ENCODE assay signal across 10 cellular contexts in the genomic region with DNA sequence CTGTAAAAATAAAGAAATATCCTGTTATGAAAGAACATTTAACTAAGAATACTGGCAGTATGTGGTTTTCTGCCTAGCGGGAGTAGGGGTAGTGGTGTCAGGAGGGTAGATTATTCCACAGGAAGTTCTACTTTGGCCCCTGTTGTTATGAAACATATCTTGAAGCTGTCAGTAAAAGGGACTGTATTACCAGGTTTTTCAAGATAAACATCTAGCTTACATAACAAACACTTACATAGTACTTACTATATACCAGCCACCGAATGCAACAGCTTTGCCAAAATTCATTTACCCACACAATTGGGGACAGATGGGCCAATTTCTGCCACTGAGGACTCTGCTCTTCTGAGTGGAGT. TPM values are rescaled to one million over a fixed set of nuclear protein-coding genes. Genes with fewer than 3 reads are reported as not detected.
A peak's percentile ranks its signal among the peaks of the same experiment; 100 is the strongest.
DNase-seq lines count a peak whose midpoint lies in the region; ATAC-seq and TF ChIP-seq lines count a peak whose summit lies in the region.
"Had no signal": no experiment of that assay in that cellular context is flagged by ENCODE, and none has a peak within 500 bp of the region (broad histone marks: within the 10 kb centered on the region; RNA-seq: fewer than 3 reads in every experiment).

No MANE protein-coding gene starts in this region.

- no peaks in the 10 kb centered on the region for H3K27me3 ChIP-seq in gastrocnemius medialis
- H3K27me3 ChIP-seq: colonic mucosa, heart left ventricle had no signal

- H3K4me1 Mint-ChIP-seq in activated naive CD8-positive, alpha-beta T cell (ENCODE audit: low read depth): peaks cover 80% of the 10 kb centered on the region
- H3K4me1 Mint-ChIP-seq in nephron: peaks cover 42% of the 10 kb centered on the region

- peaks cover 0 to 5% of the 10 kb centered on the region in 2 donors for H3K36me3 ChIP-seq in gastrocnemius medialis
- H3K36me3 ChIP-seq: colonic mucosa had no signal

- H3K27ac Mint-ChIP-seq in activated naive CD8-positive, alpha-beta T cell: peak overlapping the region; percentile 95
- peak overlapping the region in 2 of 3 experiments; percentile 20 to 30 for H3K27ac Mint-ChIP-seq in nephron

- TF ChIP-seq POLR2A in NB4 (IDR thresholded peaks at IDR 0.05; ENCODE audit: extremely low read depth, insufficient read length) (no peak), gastrocnemius medialis (IDR thresholded peaks at IDR 0.05) (no peak)

- H3K4me3 ChIP-seq in NB4 (ENCODE audit: low read depth, low read length): peak overlapping the region; percentile 79
- H3K4me3 ChIP-seq in gastrocnemius medialis: no peak overlapping the region
- H3K4me3 ChIP-seq: colonic mucosa, heart left ventricle had no signal

- no peaks in the 10 kb centered on the region for H3K9me3 ChIP-seq in gastrocnemius medialis
- H3K9me3 ChIP-seq: colonic mucosa had no signal

- no peak for ATAC-seq in gastrocnemius medialis
- no peak for ATAC-seq in GM19328 (IDR thresholded peaks at IDR 0.05; ENCODE audit: unreplicated experiment)
- ATAC-seq in HG02571 (IDR thresholded peaks at IDR 0.05; ENCODE audit: unreplicated experiment): no peak
- ATAC-seq: heart left ventricle had no signal

- H3K27ac ChIP-seq in gastrocnemius medialis: no peak overlapping the region
- H3K27ac ChIP-seq: colonic mucosa had no signal

- peaks cover 10 to 13% of the 10 kb centered on the region in 2 donors for H3K4me1 ChIP-seq in gastrocnemius medialis
- H3K4me1 ChIP-seq: colonic mucosa had no signal

- no peaks in the 10 kb centered on the region for H3K9me3 Mint-ChIP-seq in activated naive CD8-positive, alpha-beta T cell (ENCODE audit: low read depth)
- peaks cover under 1% of the 10 kb centered on the region for H3K9me3 Mint-ChIP-seq in nephron

- intact Hi-C loops in gastrocnemius medialis (cut with DNase I; ENCODE audit: low total_unique reads): no loop called here

- H3K36me3 Mint-ChIP-seq in activated naive CD8-positive, alpha-beta T cell: peaks cover 34% of the 10 kb centered on the region
- peaks cover 34% of the 10 kb centered on the region for H3K36me3 Mint-ChIP-seq in nephron (ENCODE audit: low read depth)

- in situ Hi-C loops in gastrocnemius medialis (cut with MboI; ENCODE audit: low sequenced_read_pairs in 4 of 4): no loop called here

- TF ChIP-seq CTCF in NB4 (IDR thresholded peaks at IDR 0.05; ENCODE audit: low read depth, low read length): no peak
- no peak for TF ChIP-seq CTCF in nephron (IDR thresholded peaks at IDR 0.05; ENCODE audit: unreplicated experiment in 3 of 3)
- no peak for TF ChIP-seq CTCF in gastrocnemius medialis (IDR thresholded peaks at IDR 0.05 in 4 of 5, conservative IDR thresholded peaks at IDR 0.05 in 1 of 5)
- no peak for TF ChIP-seq CTCF in GM20000 (IDR thresholded peaks at IDR 0.05; ENCODE audit: extremely low read depth, missing control alignments)

- peak; percentile 100 for DNase-seq in GF-D8 (lab: John Stamatoyannopoulos, UW)
- peak; percentile 85 for DNase-seq in NB4 (ENCODE audit: low read depth)
- no peak for DNase-seq in gastrocnemius medialis
- DNase-seq in GM20000 (ENCODE audit: low spot score): no peak
- DNase-seq: colonic mucosa, heart left ventricle had no signal

- H3K27me3 Mint-ChIP-seq in activated naive CD8-positive, alpha-beta T cell: no peaks in the 10 kb centered on the region
- H3K27me3 Mint-ChIP-seq in nephron (ENCODE audit: low read depth): no peaks in the 10 kb centered on the region

- peak overlapping the region; percentile 88 for H3K4me3 Mint-ChIP-seq in activated naive CD8-positive, alpha-beta T cell
- peak overlapping the region in 1 of 3 experiments; percentile 99 for H3K4me3 Mint-ChIP-seq in nephron

RNA-seq across cellular contexts. Expression of gene TMEM123, which starts 3.7 kb away (rescaled TPM):
- 10 to 100 TPM; 12.5 to 38.0 (median 22.6) TPM for total RNA-seq in gastrocnemius medialis

Comparison
In these comparisons a context has a peak if more than half of its experiments do, and no peak if none do; other contexts are left out.
1. DNase-seq: peak in GF-D8 (single experiment) and NB4 (single experiment); none in gastrocnemius medialis (0 of 2) and GM20000 (single experiment).